1 cellular context compared by ENCODE assay signal in genomic region chr18:57772387-57772799, GRCh38.
A peak's percentile ranks its signal among the peaks of the same experiment; 100 is the strongest.
TF ChIP-seq lines count a peak whose summit lies in the region.

No MANE protein-coding gene starts in this region.

TF ChIP-seq in HepG2, 621 proteins besides CTCF, POLR2A, EP300 and RAD21 (continued from another document and continues in another):
- TF ChIP-seq ZNF674 (CRISPR knock-in tag; IDR thresholded peaks at IDR 0.05; ENCODE audit: low read depth) (no peak), MTA3 (CRISPR knock-in tag; IDR thresholded peaks at IDR 0.05) (no peak), CENPX (CRISPR knock-in tag; IDR thresholded peaks at IDR 0.05) (no peak), ZNF234 (CRISPR knock-in tag; conservative IDR thresholded peaks at IDR 0.05) (no peak), NR2F6 (IDR thresholded peaks at IDR 0.05) (no peak), NR2F6 (CRISPR knock-in tag; IDR thresholded peaks at IDR 0.05) (peak; percentile 62; the same call in 1 of the 2 replicates), BCLAF1 (IDR thresholded peaks at IDR 0.05) (no peak), ZNF253 (CRISPR knock-in tag; IDR thresholded peaks at IDR 0.05; ENCODE audit: borderline replicate concordance) (0 out of 2 replicates have a peak, but pooled peaks have one; percentile 24), HNF4A (CRISPR knock-in tag; IDR thresholded peaks at IDR 0.05) (peak; percentile 74), FOXA1 (IDR thresholded peaks at IDR 0.05) (no peak), FOXA1 (CRISPR knock-in tag; IDR thresholded peaks at IDR 0.05) (peak; percentile 96), KAT2B (IDR thresholded peaks at IDR 0.05; ENCODE audit: borderline replicate concordance, low read depth, low read length) (no peak), ZFP82 (CRISPR knock-in tag; IDR thresholded peaks at IDR 0.05; ENCODE audit: borderline replicate concordance) (no peak), DNMT1 (CRISPR knock-in tag; IDR thresholded peaks at IDR 0.05) (no peak), SNAI1 (CRISPR knock-in tag; IDR thresholded peaks at IDR 0.05; ENCODE audit: borderline replicate concordance) (no peak), BRD4 (CRISPR knock-in tag; IDR thresholded peaks at IDR 0.05) (peak; percentile 72; the same call in 1 of the 2 replicates), MTF1 (CRISPR knock-in tag; IDR thresholded peaks at IDR 0.05) (no peak), ZSCAN25 (CRISPR knock-in tag; IDR thresholded peaks at IDR 0.05) (peak; percentile 87), SMARCE1 (IDR thresholded peaks at IDR 0.05; ENCODE audit: borderline replicate concordance) (no peak), ZNF816 (CRISPR knock-in tag; IDR thresholded peaks at IDR 0.05; ENCODE audit: borderline replicate concordance) (no peak), ZNF451 (CRISPR knock-in tag; IDR thresholded peaks at IDR 0.05) (no peak), ZNF737 (CRISPR knock-in tag; IDR thresholded peaks at IDR 0.05; ENCODE audit: borderline replicate concordance) (no peak), NR1H2 (CRISPR knock-in tag; IDR thresholded peaks at IDR 0.05; ENCODE audit: borderline replicate concordance, low read depth) (no peak), TSC22D2 (CRISPR knock-in tag; IDR thresholded peaks at IDR 0.05; ENCODE audit: borderline replicate concordance) (no peak), ZBTB8A (CRISPR knock-in tag; IDR thresholded peaks at IDR 0.05; ENCODE audit: borderline replicate concordance, low read depth) (no peak), ZNF557 (CRISPR knock-in tag; IDR thresholded peaks at IDR 0.05) (peak; percentile 93; the same call in 1 of the 2 replicates), BCL3 (CRISPR knock-in tag; IDR thresholded peaks at IDR 0.05) (peak; percentile 39; the same call in 1 of the 2 replicates), MLLT10 (CRISPR knock-in tag; IDR thresholded peaks at IDR 0.05) (no peak), MED1 (CRISPR knock-in tag; IDR thresholded peaks at IDR 0.05) (peak; percentile 91), CREM (IDR thresholded peaks at IDR 0.05) (peak; percentile 18; the same call in 1 of the 2 replicates), CREM (CRISPR knock-in tag; IDR thresholded peaks at IDR 0.05) (no peak), ZNF788 (CRISPR knock-in tag; IDR thresholded peaks at IDR 0.05; ENCODE audit: borderline replicate concordance) (peak; percentile 76; the same call in 1 of the 2 replicates), SNAPC4 (CRISPR knock-in tag; IDR thresholded peaks at IDR 0.05) (no peak), ZNF660 (CRISPR knock-in tag; IDR thresholded peaks at IDR 0.05; ENCODE audit: borderline replicate concordance, low read depth) (no peak), ZNF772 (CRISPR knock-in tag; IDR thresholded peaks at IDR 0.05) (no peak), ZNF549 (CRISPR knock-in tag; IDR thresholded peaks at IDR 0.05) (no peak), ZNF430 (CRISPR knock-in tag; IDR thresholded peaks at IDR 0.05) (peak; percentile 78; the same call in 1 of the 2 replicates), ZNF292 (CRISPR knock-in tag; IDR thresholded peaks at IDR 0.05; ENCODE audit: borderline replicate concordance, low read depth) (peak; percentile 94; the same call in 1 of the 2 replicates), ZNF615 (CRISPR knock-in tag; IDR thresholded peaks at IDR 0.05; ENCODE audit: borderline replicate concordance) (no peak), ZSCAN31 (CRISPR knock-in tag; IDR thresholded peaks at IDR 0.05; ENCODE audit: low read depth) (0 out of 2 replicates have a peak, but pooled peaks have one; percentile 28), ZNF251 (CRISPR knock-in tag; IDR thresholded peaks at IDR 0.05) (no peak), ZNF383 (CRISPR knock-in tag; IDR thresholded peaks at IDR 0.05; ENCODE audit: borderline replicate concordance) (no peak), MAZ (IDR thresholded peaks at IDR 0.05; ENCODE audit: borderline replicate concordance, low read depth, low read length) (no peak), MAZ (CRISPR knock-in tag; IDR thresholded peaks at IDR 0.05; ENCODE audit: low read depth) (no peak), ZFP62 (CRISPR knock-in tag; IDR thresholded peaks at IDR 0.05) (no peak), EZH2 (conservative IDR thresholded peaks at IDR 0.05; ENCODE audit: low read depth, low read length) (no peak), MZF1 (CRISPR knock-in tag; IDR thresholded peaks at IDR 0.05; ENCODE audit: borderline replicate concordance) (no peak), DR1 (CRISPR knock-in tag; IDR thresholded peaks at IDR 0.05) (no peak), ZBTB7B (CRISPR knock-in tag; IDR thresholded peaks at IDR 0.05) (0 out of 2 replicates have a peak, but pooled peaks have one; percentile 54), ZFP91 (CRISPR knock-in tag; IDR thresholded peaks at IDR 0.05; ENCODE audit: borderline replicate concordance) (peak; percentile 59; the same call in 1 of the 2 replicates), ZNF747 (CRISPR knock-in tag; IDR thresholded peaks at IDR 0.05; ENCODE audit: borderline replicate concordance) (no peak), KLF12 (CRISPR knock-in tag; IDR thresholded peaks at IDR 0.05; ENCODE audit: borderline replicate concordance) (no peak), STAG1 (CRISPR knock-in tag; IDR thresholded peaks at IDR 0.05) (peak; percentile 42; the same call in 1 of the 2 replicates), JUN (CRISPR knock-in tag; IDR thresholded peaks at IDR 0.05) (no peak)
- TF ChIP-seq, protein P1, sequence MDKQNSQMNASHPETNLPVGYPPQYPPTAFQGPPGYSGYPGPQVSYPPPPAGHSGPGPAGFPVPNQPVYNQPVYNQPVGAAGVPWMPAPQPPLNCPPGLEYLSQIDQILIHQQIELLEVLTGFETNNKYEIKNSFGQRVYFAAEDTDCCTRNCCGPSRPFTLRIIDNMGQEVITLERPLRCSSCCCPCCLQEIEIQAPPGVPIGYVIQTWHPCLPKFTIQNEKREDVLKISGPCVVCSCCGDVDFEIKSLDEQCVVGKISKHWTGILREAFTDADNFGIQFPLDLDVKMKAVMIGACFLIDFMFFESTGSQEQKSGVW (CRISPR knock-in tag; IDR thresholded peaks at IDR 0.05; ENCODE audit: borderline replicate concordance) = no peak
- TF ChIP-seq, protein P2, sequence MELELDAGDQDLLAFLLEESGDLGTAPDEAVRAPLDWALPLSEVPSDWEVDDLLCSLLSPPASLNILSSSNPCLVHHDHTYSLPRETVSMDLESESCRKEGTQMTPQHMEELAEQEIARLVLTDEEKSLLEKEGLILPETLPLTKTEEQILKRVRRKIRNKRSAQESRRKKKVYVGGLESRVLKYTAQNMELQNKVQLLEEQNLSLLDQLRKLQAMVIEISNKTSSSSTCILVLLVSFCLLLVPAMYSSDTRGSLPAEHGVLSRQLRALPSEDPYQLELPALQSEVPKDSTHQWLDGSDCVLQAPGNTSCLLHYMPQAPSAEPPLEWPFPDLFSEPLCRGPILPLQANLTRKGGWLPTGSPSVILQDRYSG (CRISPR knock-in tag; IDR thresholded peaks at IDR 0.05) = no peak
- TF ChIP-seq, protein P3, sequence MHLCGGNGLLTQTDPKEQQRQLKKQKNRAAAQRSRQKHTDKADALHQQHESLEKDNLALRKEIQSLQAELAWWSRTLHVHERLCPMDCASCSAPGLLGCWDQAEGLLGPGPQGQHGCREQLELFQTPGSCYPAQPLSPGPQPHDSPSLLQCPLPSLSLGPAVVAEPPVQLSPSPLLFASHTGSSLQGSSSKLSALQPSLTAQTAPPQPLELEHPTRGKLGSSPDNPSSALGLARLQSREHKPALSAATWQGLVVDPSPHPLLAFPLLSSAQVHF (CRISPR knock-in tag; IDR thresholded peaks at IDR 0.05) = no peak
- TF ChIP-seq, protein P4, sequence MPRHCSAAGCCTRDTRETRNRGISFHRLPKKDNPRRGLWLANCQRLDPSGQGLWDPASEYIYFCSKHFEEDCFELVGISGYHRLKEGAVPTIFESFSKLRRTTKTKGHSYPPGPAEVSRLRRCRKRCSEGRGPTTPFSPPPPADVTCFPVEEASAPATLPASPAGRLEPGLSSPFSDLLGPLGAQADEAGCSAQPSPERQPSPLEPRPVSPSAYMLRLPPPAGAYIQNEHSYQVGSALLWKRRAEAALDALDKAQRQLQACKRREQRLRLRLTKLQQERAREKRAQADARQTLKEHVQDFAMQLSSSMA (CRISPR knock-in tag; IDR thresholded peaks at IDR 0.05) = 0 out of 2 replicates have a peak, but pooled peaks have one; percentile 42
- TF ChIP-seq, protein P5, sequence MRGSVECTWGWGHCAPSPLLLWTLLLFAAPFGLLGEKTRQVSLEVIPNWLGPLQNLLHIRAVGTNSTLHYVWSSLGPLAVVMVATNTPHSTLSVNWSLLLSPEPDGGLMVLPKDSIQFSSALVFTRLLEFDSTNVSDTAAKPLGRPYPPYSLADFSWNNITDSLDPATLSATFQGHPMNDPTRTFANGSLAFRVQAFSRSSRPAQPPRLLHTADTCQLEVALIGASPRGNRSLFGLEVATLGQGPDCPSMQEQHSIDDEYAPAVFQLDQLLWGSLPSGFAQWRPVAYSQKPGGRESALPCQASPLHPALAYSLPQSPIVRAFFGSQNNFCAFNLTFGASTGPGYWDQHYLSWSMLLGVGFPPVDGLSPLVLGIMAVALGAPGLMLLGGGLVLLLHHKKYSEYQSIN (CRISPR knock-in tag; IDR thresholded peaks at IDR 0.05; ENCODE audit: borderline replicate concordance) = no peak
